In genomic region chr1:204645251-204645650, GRCh38 we compare ENCODE assay signal across 36 cellular contexts. TPM values are rescaled to one million over a fixed set of nuclear protein-coding genes. Genes with fewer than 3 reads are reported as not detected.
"Had no signal": no experiment of that assay in that cellular context is flagged by ENCODE, and none has a peak within 500 bp of the region (broad histone marks: within the 10 kb centered on the region; RNA-seq: fewer than 3 reads in every experiment).

No MANE protein-coding gene starts in this region.

- H3K27ac ChIP-seq: KMS-11 had no signal

- H3K4me3 ChIP-seq: MG63 had no signal

- H3K4me2 ChIP-seq: KMS-11 had no signal

- H3K27me3 ChIP-seq: MG63 had no signal

- H3K9me3 ChIP-seq: MG63 had no signal

- H3K9ac ChIP-seq: KMS-11 had no signal

- DNase-seq: Karpas-422, Kasumi-1, KBM-7, KG1, MG63, MM.1S, MV-4-11, NCI-H1048, NCI-H1092, NCI-H1092 treated with DMSO at 0.1 percent for 48 hours, NCI-H1105, NCI-H1105 treated with DMSO at 0.1 percent for 48 hours, NCI-H1417, NCI-H1417 treated with DMSO at 0.1 percent for 48 hours, NCI-H1436, NCI-H1436 treated with DMSO at 0.1 percent for 48 hours, NCI-H146, NCI-H1694 treated with DMSO at 0.1 percent for 48 hours, NCI-H187, NCI-H187 treated with DMSO at 0.1 percent for 48 hours, NCI-H1930, NCI-H2029, NCI-H2029 treated with DMSO at 0.1 percent for 48 hours, NCI-H2081, NCI-H2081 treated with DMSO at 0.1 percent for 48 hours, NCI-H2107, NCI-H2171, NCI-H2171 treated with DMSO at 0.1 percent for 48 hours, NCI-H2227 treated with DMSO at 0.1 percent for 48 hours, NCI-H226, NCI-H345, NCI-H446, NCI-H446 treated with DMSO at 0.1 percent for 48 hours had no signal

- H3K36me3 ChIP-seq: MG63 had no signal

RNA-seq across cellular contexts. Expression of gene LRRN2, which starts 40.3 kb away (rescaled TPM):
- total RNA-seq: LHCN-M2, MCF 10A had no signal
